ENCODE assay signal across 1 cellular context in genomic region chr16:14088155-14088753, GRCh38.
TF ChIP-seq lines count a peak whose summit lies in the region.

No MANE protein-coding gene starts in this region.

TF ChIP-seq in HepG2, 621 proteins besides CTCF, POLR2A, EP300 and RAD21 (continued from another document and continues in another):
- TF ChIP-seq NR0B2 (CRISPR knock-in tag; IDR thresholded peaks at IDR 0.05) (no peak), ZMAT3 (CRISPR knock-in tag; conservative IDR thresholded peaks at IDR 0.05) (no peak; the same call in 1 of the 2 replicates), MED1 (CRISPR knock-in tag; IDR thresholded peaks at IDR 0.05) (peak; percentile 87), ATF5 (CRISPR knock-in tag; IDR thresholded peaks at IDR 0.05; ENCODE audit: low read depth) (no peak), ATF3 (CRISPR knock-in tag; IDR thresholded peaks at IDR 0.05) (peak; percentile 66), ZBTB7B (CRISPR knock-in tag; IDR thresholded peaks at IDR 0.05) (peak; percentile 51; the same call in 1 of the 2 replicates), GMEB2 (CRISPR knock-in tag; IDR thresholded peaks at IDR 0.05; ENCODE audit: low read depth) (no peak), PAWR (CRISPR knock-in tag; IDR thresholded peaks at IDR 0.05; ENCODE audit: borderline replicate concordance) (no peak), IKZF1 (IDR thresholded peaks at IDR 0.05) (no peak), TBX2 (CRISPR knock-in tag; IDR thresholded peaks at IDR 0.05; ENCODE audit: borderline replicate concordance) (peak; percentile 95), ZNF318 (CRISPR knock-in tag; IDR thresholded peaks at IDR 0.05) (no peak), HHEX (CRISPR knock-in tag; IDR thresholded peaks at IDR 0.05) (no peak), DBP (CRISPR knock-in tag; IDR thresholded peaks at IDR 0.05; ENCODE audit: not compliant biosample characterization) (no peak), ZNF282 (IDR thresholded peaks at IDR 0.05; ENCODE audit: partially characterized antibody) (no peak), ZNF510 (CRISPR knock-in tag; IDR thresholded peaks at IDR 0.05; ENCODE audit: low read depth) (no peak), PRPF4 (IDR thresholded peaks at IDR 0.05; ENCODE audit: low read depth, low read length, poor library complexity, severe bottlenecking) (no peak), SKI (IDR thresholded peaks at IDR 0.05; ENCODE audit: partially characterized antibody) (no peak), CREM (IDR thresholded peaks at IDR 0.05) (peak; percentile 67; the same call in 1 of the 2 replicates), CREM (CRISPR knock-in tag; IDR thresholded peaks at IDR 0.05) (no peak), ZNF646 (CRISPR knock-in tag; IDR thresholded peaks at IDR 0.05) (peak; percentile 47; the same call in 1 of the 2 replicates), CREB3 (CRISPR knock-in tag; IDR thresholded peaks at IDR 0.05) (0 out of 2 replicates have a peak, but pooled peaks have one; percentile 48), NFKB2 (CRISPR knock-in tag; IDR thresholded peaks at IDR 0.05; ENCODE audit: borderline replicate concordance) (no peak), ZNF792 (CRISPR knock-in tag; IDR thresholded peaks at IDR 0.05) (no peak), HMGA1 (CRISPR knock-in tag; conservative IDR thresholded peaks at IDR 0.05) (no peak), ETV6 (CRISPR knock-in tag; conservative IDR thresholded peaks at IDR 0.05) (no peak), TBP (CRISPR knock-in tag; IDR thresholded peaks at IDR 0.05) (no peak), GLI4 (CRISPR knock-in tag; IDR thresholded peaks at IDR 0.05; ENCODE audit: borderline replicate concordance) (no peak), THAP11 (CRISPR knock-in tag; IDR thresholded peaks at IDR 0.05) (peak; percentile 74), ZNF761 (CRISPR knock-in tag; conservative IDR thresholded peaks at IDR 0.05) (0 out of 2 replicates have a peak, but pooled peaks have one; percentile 34), ARID5B (CRISPR knock-in tag; IDR thresholded peaks at IDR 0.05) (peak; percentile 97), BATF2 (CRISPR knock-in tag; IDR thresholded peaks at IDR 0.05) (no peak), NFE2 (CRISPR knock-in tag; IDR thresholded peaks at IDR 0.05) (no peak)
